Comparison of ENCODE assay signal across 20 cellular contexts in the genomic region with DNA sequence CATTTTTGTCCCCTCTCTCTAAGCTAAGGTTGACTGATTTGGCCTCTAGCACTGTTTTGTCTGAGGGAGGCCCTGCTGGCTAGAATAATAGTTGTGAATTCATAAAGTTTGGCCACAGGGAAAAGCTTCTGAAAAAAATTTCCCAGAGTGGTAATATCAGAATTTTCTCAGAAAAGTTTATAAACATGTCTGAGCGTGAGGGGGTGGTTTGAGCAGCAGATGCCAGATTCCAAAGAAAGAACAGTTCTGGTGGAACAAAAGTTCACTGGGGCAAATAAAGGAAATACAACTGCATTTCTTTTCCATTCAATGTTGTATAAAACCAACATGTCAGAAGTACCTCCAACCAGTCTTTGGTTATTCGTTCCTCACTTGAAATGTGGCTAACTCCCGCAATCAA.
DNase-seq lines count a peak whose midpoint lies in the region; ATAC-seq, FAIRE-seq and TF ChIP-seq lines count a peak whose summit lies in the region.
"Had no signal": no experiment of that assay in that cellular context is flagged by ENCODE, and none has a peak within 500 bp of the region (broad histone marks: within the 10 kb centered on the region; RNA-seq: fewer than 3 reads in every experiment).

No MANE protein-coding gene starts in this region.

- no peaks in the 10 kb centered on the region for H3F3A ChIP-seq in smooth muscle cell (ENCODE audit: low read depth)

- WGBS in smooth muscle cell (ENCODE audit: low lambda C conversion rate) = 93% methylated on average over 3 of the region's 3 CpGs

- H3K36me3 ChIP-seq in astrocyte (ENCODE audit: insufficient read depth, low read length) = no peaks in the 10 kb centered on the region
- H3K36me3 ChIP-seq in smooth muscle cell (ENCODE audit: low read depth) = no peaks in the 10 kb centered on the region

- H3K4me3 ChIP-seq in astrocyte (ENCODE audit: insufficient read depth, low read depth, low read length) (no peak overlapping the region), choroid plexus epithelial cell (ENCODE audit: low read depth, low read length) (no peak overlapping the region), smooth muscle cell (no peak overlapping the region)
- H3K4me3 ChIP-seq: GM23338, K562 had no signal

- no peak overlapping the region for H2AFZ ChIP-seq in astrocyte (ENCODE audit: low read depth, low read length)
- no peak overlapping the region for H2AFZ ChIP-seq in smooth muscle cell (ENCODE audit: low read depth)

- H3K4me1 ChIP-seq in astrocyte (ENCODE audit: insufficient read depth, low read length) (no peaks in the 10 kb centered on the region), smooth muscle cell (ENCODE audit: low read depth) (peaks cover 9% of the 10 kb centered on the region)

- peak overlapping the region; percentile 6 for H3K27ac Mint-ChIP-seq in astrocyte (ENCODE audit: unreplicated experiment)
- H3K27ac Mint-ChIP-seq: B cell; CD4-positive, alpha-beta memory T cell; GM23338 had no signal

- no peak overlapping the region for H3K4me2 ChIP-seq in astrocyte (ENCODE audit: low read length)
- no peak overlapping the region for H3K4me2 ChIP-seq in smooth muscle cell
- H3K4me2 ChIP-seq: GM23338 had no signal

- peaks cover 2% of the 10 kb centered on the region for H3K27me3 Mint-ChIP-seq in astrocyte (ENCODE audit: low read depth, unreplicated experiment)
- H3K27me3 Mint-ChIP-seq: B cell had no signal

- H3K27ac ChIP-seq in astrocyte (ENCODE audit: low read depth, low read length) (no peak overlapping the region), smooth muscle cell (ENCODE audit: low read depth) (no peak overlapping the region)

- no peaks in the 10 kb centered on the region for H3K36me3 Mint-ChIP-seq in astrocyte (ENCODE audit: low read depth, unreplicated experiment)
- H3K36me3 Mint-ChIP-seq: CD4-positive, alpha-beta memory T cell had no signal

- peaks cover 3% of the 10 kb centered on the region for H3K9me3 Mint-ChIP-seq in astrocyte (ENCODE audit: unreplicated experiment)
- H3K9me3 Mint-ChIP-seq: CD4-positive, alpha-beta memory T cell; GM23338 had no signal

- ATAC-seq in GM18861 (IDR thresholded peaks at IDR 0.05; ENCODE audit: unreplicated experiment) (no peak), GM21367 (IDR thresholded peaks at IDR 0.05; ENCODE audit: unreplicated experiment) (no peak)
- ATAC-seq: GM23338, K562 had no signal

- no peaks in the 10 kb centered on the region for H4K20me1 ChIP-seq in astrocyte (ENCODE audit: insufficient read depth, low read length)
- no peaks in the 10 kb centered on the region for H4K20me1 ChIP-seq in smooth muscle cell (ENCODE audit: low read depth)

- DNase-seq in astrocyte (ENCODE audit: low read depth) (no peak), choroid plexus epithelial cell (ENCODE audit: low read depth) (peak; percentile 90), iris pigment epithelial cell (ENCODE audit: low read depth) (peak; percentile 71), smooth muscle cell of the brain vasculature (ENCODE audit: low read depth, low spot score) (peak; percentile 57), NCI-H1417 treated with DMSO at 0.1 percent for 48 hours (lab: John Stamatoyannopoulos, UW) (no peak), smooth muscle cell (lab: John Stamatoyannopoulos, UW; ENCODE audit: unreplicated experiment) (no peak)
- DNase-seq: CD4-positive, alpha-beta memory T cell; DMS79 treated with DMSO at 0.1 percent for 48 hours; NCI-H1092; NCI-H1694; NCI-H2107; NCI-H526 had no signal

- TF ChIP-seq CTCF in astrocyte (IDR thresholded peaks at IDR 0.05; ENCODE audit: insufficient read depth, low read depth, low read length) (no peak), choroid plexus epithelial cell (conservative IDR thresholded peaks at IDR 0.05; ENCODE audit: low read depth, low read length) (no peak), smooth muscle cell (IDR thresholded peaks at IDR 0.05; ENCODE audit: borderline replicate concordance, insufficient read depth, poor library complexity, severe bottlenecking) (no peak)

- H3K9me3 ChIP-seq in astrocyte (ENCODE audit: insufficient read depth, low read depth, low read length) (no peaks in the 10 kb centered on the region), smooth muscle cell (replicated peaks; ENCODE audit: low read depth) (no peaks in the 10 kb centered on the region)

- H3K27me3 ChIP-seq in astrocyte (ENCODE audit: insufficient read depth, low read length) = no peaks in the 10 kb centered on the region
- H3K27me3 ChIP-seq in smooth muscle cell (ENCODE audit: low read depth) = no peaks in the 10 kb centered on the region

- H3K9ac ChIP-seq in astrocyte (ENCODE audit: low read length) = no peak overlapping the region
- H3K9ac ChIP-seq in smooth muscle cell (ENCODE audit: low read depth) = no peak overlapping the region

- H3K4me3 Mint-ChIP-seq in astrocyte (ENCODE audit: unreplicated experiment) = no peak overlapping the region
- H3K4me3 Mint-ChIP-seq: B cell; CD4-positive, alpha-beta memory T cell; GM23338 had no signal

- no peaks in the 10 kb centered on the region for H3K79me2 ChIP-seq in astrocyte (ENCODE audit: insufficient read depth, low read length)
- H3K79me2 ChIP-seq in smooth muscle cell (ENCODE audit: low read depth) = no peaks in the 10 kb centered on the region

- no peak for FAIRE-seq in astrocyte (lab: Jason Lieb, UNC)
- FAIRE-seq: G401.6, GM12891, HTR-8/SVneo, K562 had no signal

- peaks cover 37% of the 10 kb centered on the region for H3K4me1 Mint-ChIP-seq in astrocyte (ENCODE audit: low read depth, unreplicated experiment)
- H3K4me1 Mint-ChIP-seq: B cell; CD4-positive, alpha-beta memory T cell had no signal

Comparison
In these comparisons a context has a peak if more than half of its experiments do, and no peak if none do; other contexts are left out.
1. DNase-seq: peak in choroid plexus epithelial cell (single experiment), iris pigment epithelial cell (single experiment) and smooth muscle cell of the brain vasculature (single experiment); none in astrocyte (single experiment), NCI-H1417 treated with DMSO at 0.1 percent for 48 hours (single experiment) and smooth muscle cell (single experiment).